Comparison of ENCODE assay signal across 1 cellular context in genomic region chr6:14386263-14386981, GRCh38.
TF ChIP-seq lines count a peak whose summit lies in the region.

No MANE protein-coding gene starts in this region.

TF ChIP-seq in GM12878, 131 proteins besides CTCF, POLR2A, EP300 and RAD21:
- TF ChIP-seq ZNF384 (IDR thresholded peaks at IDR 0.05; ENCODE audit: borderline replicate concordance, low read depth, low read length): no peak
- no peak for TF ChIP-seq GABPA (IDR thresholded peaks at IDR 0.05; ENCODE audit: low read depth)
- TF ChIP-seq SIX5 (IDR thresholded peaks at IDR 0.05; ENCODE audit: low read depth, low read length, severe bottlenecking): no peak
- TF ChIP-seq KDM1A (IDR thresholded peaks at IDR 0.05; ENCODE audit: borderline replicate concordance): no peak
- TF ChIP-seq, protein P1, sequence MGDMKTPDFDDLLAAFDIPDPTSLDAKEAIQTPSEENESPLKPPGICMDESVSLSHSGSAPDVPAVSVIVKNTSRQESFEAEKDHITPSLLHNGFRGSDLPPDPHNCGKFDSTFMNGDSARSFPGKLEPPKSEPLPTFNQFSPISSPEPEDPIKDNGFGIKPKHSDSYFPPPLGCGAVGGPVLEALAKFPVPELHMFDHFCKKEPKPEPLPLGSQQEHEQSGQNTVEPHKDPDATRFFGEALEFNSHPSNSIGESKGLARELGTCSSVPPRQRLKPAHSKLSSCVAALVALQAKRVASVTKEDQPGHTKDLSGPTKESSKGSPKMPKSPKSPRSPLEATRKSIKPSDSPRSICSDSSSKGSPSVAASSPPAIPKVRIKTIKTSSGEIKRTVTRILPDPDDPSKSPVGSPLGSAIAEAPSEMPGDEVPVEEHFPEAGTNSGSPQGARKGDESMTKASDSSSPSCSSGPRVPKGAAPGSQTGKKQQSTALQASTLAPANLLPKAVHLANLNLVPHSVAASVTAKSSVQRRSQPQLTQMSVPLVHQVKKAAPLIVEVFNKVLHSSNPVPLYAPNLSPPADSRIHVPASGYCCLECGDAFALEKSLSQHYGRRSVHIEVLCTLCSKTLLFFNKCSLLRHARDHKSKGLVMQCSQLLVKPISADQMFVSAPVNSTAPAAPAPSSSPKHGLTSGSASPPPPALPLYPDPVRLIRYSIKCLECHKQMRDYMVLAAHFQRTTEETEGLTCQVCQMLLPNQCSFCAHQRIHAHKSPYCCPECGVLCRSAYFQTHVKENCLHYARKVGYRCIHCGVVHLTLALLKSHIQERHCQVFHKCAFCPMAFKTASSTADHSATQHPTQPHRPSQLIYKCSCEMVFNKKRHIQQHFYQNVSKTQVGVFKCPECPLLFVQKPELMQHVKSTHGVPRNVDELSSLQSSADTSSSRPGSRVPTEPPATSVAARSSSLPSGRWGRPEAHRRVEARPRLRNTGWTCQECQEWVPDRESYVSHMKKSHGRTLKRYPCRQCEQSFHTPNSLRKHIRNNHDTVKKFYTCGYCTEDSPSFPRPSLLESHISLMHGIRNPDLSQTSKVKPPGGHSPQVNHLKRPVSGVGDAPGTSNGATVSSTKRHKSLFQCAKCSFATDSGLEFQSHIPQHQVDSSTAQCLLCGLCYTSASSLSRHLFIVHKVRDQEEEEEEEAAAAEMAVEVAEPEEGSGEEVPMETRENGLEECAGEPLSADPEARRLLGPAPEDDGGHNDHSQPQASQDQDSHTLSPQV (IDR thresholded peaks at IDR 0.05): no peak
- TF ChIP-seq SMAD5 (IDR thresholded peaks at IDR 0.05; ENCODE audit: low read depth): no peak
- TF ChIP-seq JUNB (IDR thresholded peaks at IDR 0.05): no peak
- no peak for TF ChIP-seq ZNF687 (IDR thresholded peaks at IDR 0.05)
- no peak for TF ChIP-seq ATF7 (IDR thresholded peaks at IDR 0.05; ENCODE audit: low read depth)
- TF ChIP-seq POU2F2 (IDR thresholded peaks at IDR 0.05; ENCODE audit: borderline replicate concordance, low read depth, low read length): no peak
- no peak for TF ChIP-seq MEF2A (IDR thresholded peaks at IDR 0.05; ENCODE audit: insufficient read depth, low read depth, low read length)
- no peak for TF ChIP-seq PAX5 (IDR thresholded peaks at IDR 0.05; ENCODE audit: borderline replicate concordance, low read depth, low read length)
